1 cellular context compared by ENCODE assay signal in the genomic region with DNA sequence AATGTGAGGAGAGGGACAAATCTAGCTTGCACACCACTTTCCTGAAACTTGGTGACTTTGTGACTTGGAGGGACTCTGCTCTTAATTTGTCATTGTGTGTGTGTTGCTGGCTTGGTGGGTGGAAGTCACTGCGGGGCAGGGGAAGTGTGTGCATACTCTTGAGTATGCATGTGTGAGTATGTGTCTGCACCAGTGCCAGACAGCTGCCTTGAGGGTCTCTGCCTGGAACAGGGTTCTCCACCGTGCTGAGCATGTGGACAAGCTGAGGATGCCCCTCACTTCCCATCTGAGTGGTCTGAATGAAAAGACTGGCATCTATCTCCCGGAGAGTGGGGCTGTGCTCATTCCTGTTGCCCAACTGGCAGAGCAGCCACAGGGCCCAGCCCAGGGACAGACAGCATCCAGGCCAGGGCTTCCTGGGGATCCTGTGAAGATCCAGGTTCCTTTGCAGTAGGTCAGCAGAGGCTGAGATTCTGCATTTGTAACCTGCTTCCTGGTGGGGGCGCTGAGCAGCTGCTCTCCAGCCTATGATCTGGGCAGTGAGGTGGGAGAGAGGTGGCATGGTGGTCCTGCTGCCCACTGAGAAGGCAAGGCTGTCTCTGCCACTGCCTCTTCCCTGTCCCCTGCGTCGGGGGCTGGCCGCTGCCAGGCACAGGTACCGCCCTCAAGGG.
TF ChIP-seq lines count a peak whose summit lies in the region.

No MANE protein-coding gene starts in this region.

TF ChIP-seq in HepG2, 621 proteins besides CTCF, POLR2A, EP300 and RAD21 (continued from another document):
- TF ChIP-seq, protein P1, sequence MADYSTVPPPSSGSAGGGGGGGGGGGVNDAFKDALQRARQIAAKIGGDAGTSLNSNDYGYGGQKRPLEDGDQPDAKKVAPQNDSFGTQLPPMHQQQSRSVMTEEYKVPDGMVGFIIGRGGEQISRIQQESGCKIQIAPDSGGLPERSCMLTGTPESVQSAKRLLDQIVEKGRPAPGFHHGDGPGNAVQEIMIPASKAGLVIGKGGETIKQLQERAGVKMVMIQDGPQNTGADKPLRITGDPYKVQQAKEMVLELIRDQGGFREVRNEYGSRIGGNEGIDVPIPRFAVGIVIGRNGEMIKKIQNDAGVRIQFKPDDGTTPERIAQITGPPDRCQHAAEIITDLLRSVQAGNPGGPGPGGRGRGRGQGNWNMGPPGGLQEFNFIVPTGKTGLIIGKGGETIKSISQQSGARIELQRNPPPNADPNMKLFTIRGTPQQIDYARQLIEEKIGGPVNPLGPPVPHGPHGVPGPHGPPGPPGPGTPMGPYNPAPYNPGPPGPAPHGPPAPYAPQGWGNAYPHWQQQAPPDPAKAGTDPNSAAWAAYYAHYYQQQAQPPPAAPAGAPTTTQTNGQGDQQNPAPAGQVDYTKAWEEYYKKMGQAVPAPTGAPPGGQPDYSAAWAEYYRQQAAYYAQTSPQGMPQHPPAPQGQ (CRISPR knock-in tag; IDR thresholded peaks at IDR 0.05; ENCODE audit: borderline replicate concordance) = no peak
- TF ChIP-seq MED8 (CRISPR knock-in tag; IDR thresholded peaks at IDR 0.05; ENCODE audit: insufficient replicate concordance) = peak; percentile 22
- TF ChIP-seq, protein P2, sequence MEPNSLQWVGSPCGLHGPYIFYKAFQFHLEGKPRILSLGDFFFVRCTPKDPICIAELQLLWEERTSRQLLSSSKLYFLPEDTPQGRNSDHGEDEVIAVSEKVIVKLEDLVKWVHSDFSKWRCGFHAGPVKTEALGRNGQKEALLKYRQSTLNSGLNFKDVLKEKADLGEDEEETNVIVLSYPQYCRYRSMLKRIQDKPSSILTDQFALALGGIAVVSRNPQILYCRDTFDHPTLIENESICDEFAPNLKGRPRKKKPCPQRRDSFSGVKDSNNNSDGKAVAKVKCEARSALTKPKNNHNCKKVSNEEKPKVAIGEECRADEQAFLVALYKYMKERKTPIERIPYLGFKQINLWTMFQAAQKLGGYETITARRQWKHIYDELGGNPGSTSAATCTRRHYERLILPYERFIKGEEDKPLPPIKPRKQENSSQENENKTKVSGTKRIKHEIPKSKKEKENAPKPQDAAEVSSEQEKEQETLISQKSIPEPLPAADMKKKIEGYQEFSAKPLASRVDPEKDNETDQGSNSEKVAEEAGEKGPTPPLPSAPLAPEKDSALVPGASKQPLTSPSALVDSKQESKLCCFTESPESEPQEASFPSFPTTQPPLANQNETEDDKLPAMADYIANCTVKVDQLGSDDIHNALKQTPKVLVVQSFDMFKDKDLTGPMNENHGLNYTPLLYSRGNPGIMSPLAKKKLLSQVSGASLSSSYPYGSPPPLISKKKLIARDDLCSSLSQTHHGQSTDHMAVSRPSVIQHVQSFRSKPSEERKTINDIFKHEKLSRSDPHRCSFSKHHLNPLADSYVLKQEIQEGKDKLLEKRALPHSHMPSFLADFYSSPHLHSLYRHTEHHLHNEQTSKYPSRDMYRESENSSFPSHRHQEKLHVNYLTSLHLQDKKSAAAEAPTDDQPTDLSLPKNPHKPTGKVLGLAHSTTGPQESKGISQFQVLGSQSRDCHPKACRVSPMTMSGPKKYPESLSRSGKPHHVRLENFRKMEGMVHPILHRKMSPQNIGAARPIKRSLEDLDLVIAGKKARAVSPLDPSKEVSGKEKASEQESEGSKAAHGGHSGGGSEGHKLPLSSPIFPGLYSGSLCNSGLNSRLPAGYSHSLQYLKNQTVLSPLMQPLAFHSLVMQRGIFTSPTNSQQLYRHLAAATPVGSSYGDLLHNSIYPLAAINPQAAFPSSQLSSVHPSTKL (CRISPR knock-in tag; IDR thresholded peaks at IDR 0.05) = peak; percentile 57; the same call in 1 of the 2 replicates
- TF ChIP-seq ARNTL (CRISPR knock-in tag; IDR thresholded peaks at IDR 0.05) = 0 out of 2 replicates have a peak, but pooled peaks have one; percentile 43
- no peak for TF ChIP-seq ZFP82 (CRISPR knock-in tag; IDR thresholded peaks at IDR 0.05; ENCODE audit: borderline replicate concordance)
- no peak for TF ChIP-seq ZBTB14 (CRISPR knock-in tag; IDR thresholded peaks at IDR 0.05)
- TF ChIP-seq ZNF557 (CRISPR knock-in tag; IDR thresholded peaks at IDR 0.05) = no peak
- TF ChIP-seq SP4 (CRISPR knock-in tag; IDR thresholded peaks at IDR 0.05) = no peak
- TF ChIP-seq HCFC1 (IDR thresholded peaks at IDR 0.05; ENCODE audit: low read depth, low read length) = no peak
- TF ChIP-seq PRPF4 (IDR thresholded peaks at IDR 0.05; ENCODE audit: low read depth, low read length, poor library complexity, severe bottlenecking) = no peak
- TF ChIP-seq ZNF775 (CRISPR knock-in tag; IDR thresholded peaks at IDR 0.05; ENCODE audit: borderline replicate concordance) = no peak
- TF ChIP-seq NFKB2 (CRISPR knock-in tag; IDR thresholded peaks at IDR 0.05; ENCODE audit: borderline replicate concordance) = no peak
- TF ChIP-seq ZNF501 (CRISPR knock-in tag; IDR thresholded peaks at IDR 0.05) = no peak
- peak; percentile 97 for TF ChIP-seq ZFP91 (CRISPR knock-in tag; IDR thresholded peaks at IDR 0.05; ENCODE audit: borderline replicate concordance)
- no peak for TF ChIP-seq WIZ (CRISPR knock-in tag; IDR thresholded peaks at IDR 0.05)
- no peak for TF ChIP-seq FOXP1 (IDR thresholded peaks at IDR 0.05)
- no peak for TF ChIP-seq FOXP1 (CRISPR knock-in tag; IDR thresholded peaks at IDR 0.05)
- TF ChIP-seq GABPB1 (CRISPR knock-in tag; IDR thresholded peaks at IDR 0.05) = 0 out of 2 replicates have a peak, but pooled peaks have one; percentile 51
- 0 out of 2 replicates have a peak, but pooled peaks have one; percentile 52 for TF ChIP-seq TRAFD1 (CRISPR knock-in tag; IDR thresholded peaks at IDR 0.05; ENCODE audit: borderline replicate concordance)
- no peak for TF ChIP-seq ZNF615 (CRISPR knock-in tag; IDR thresholded peaks at IDR 0.05; ENCODE audit: borderline replicate concordance)
- TF ChIP-seq CENPX (CRISPR knock-in tag; IDR thresholded peaks at IDR 0.05) = no peak
- TF ChIP-seq YY1 (IDR thresholded peaks at IDR 0.05; ENCODE audit: insufficient read depth, insufficient replicate concordance, low read depth, low read length) = peak; percentile 47
- TF ChIP-seq, protein P3, sequence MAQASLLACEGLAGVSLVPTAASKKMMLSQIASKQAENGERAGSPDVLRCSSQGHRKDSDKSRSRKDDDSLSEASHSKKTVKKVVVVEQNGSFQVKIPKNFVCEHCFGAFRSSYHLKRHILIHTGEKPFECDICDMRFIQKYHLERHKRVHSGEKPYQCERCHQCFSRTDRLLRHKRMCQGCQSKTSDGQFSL (CRISPR knock-in tag; IDR thresholded peaks at IDR 0.05) = no peak
- 0 out of 2 replicates have a peak, but pooled peaks have one; percentile 30 for TF ChIP-seq CSRNP1 (CRISPR knock-in tag; IDR thresholded peaks at IDR 0.05)
- peak; percentile 53; the same call in 1 of the 2 replicates for TF ChIP-seq YEATS2 (CRISPR knock-in tag; IDR thresholded peaks at IDR 0.05; ENCODE audit: borderline replicate concordance)
- no peak for TF ChIP-seq ZNF251 (CRISPR knock-in tag; IDR thresholded peaks at IDR 0.05)
- 0 out of 2 replicates have a peak, but pooled peaks have one; percentile 29 for TF ChIP-seq AHR (CRISPR knock-in tag; IDR thresholded peaks at IDR 0.05)
- no peak for TF ChIP-seq ZKSCAN5 (CRISPR knock-in tag; IDR thresholded peaks at IDR 0.05)
